Comparison of ENCODE assay signal across 31 cellular contexts in the genomic region with DNA sequence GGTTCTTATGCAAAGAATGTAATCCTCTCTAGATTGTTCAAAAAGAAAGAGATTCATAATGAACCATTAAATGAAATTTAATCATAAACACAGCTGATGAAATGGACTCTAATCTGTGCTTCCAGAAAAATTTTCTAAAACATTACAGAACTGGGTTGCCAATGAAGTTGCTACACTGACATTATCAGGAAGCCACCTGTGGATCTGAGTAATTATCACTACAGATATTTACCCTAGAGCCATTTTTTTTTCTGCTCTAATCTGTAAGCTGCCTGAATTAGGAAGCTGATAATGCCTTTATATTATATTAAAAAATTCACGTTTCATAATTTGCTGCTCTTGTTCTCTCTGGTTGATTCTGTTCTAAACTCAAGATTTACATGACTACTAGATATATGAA.
"Had no signal": no experiment of that assay in that cellular context is flagged by ENCODE, and none has a peak within 500 bp of the region (broad histone marks: within the 10 kb centered on the region; RNA-seq: fewer than 3 reads in every experiment).

No MANE protein-coding gene starts in this region.

- ATAC-seq: activated CD8-positive, alpha-beta T cell treated with anti-CD3 and anti-CD28 coated beads for 36 hours; activated naive CD4-positive, alpha-beta T cell treated with anti-CD3 and anti-CD28 coated beads, Interleukin-2, amount 50 U/mL, for 72 hours; activated T-cell treated with anti-CD3 and anti-CD28 coated beads, Interleukin-2, amount 50 U/mL, for 4 hours; activated T-cell treated with anti-CD3 and anti-CD28 coated beads, Interleukin-2, amount 50 U/mL, for 72 hours; activated T-helper 17 cell treated with anti-CD3 and anti-CD28 coated beads, Interleukin-2, amount 50 U/mL, for 72 hours; body of pancreas had no signal

- H3K27ac ChIP-seq: adrenal gland, body of pancreas, brain microvascular endothelial cell, breast epithelium, VCaP had no signal

- DNase-seq: activated B cell treated with CpG ODN at 0.5 μM for 24 hours; activated CD4-positive, alpha-beta memory T cell treated with anti-CD3 and anti-CD28 coated beads for 36 hours; activated CD4-positive, alpha-beta T cell treated with anti-CD3 and anti-CD28 coated beads for 4 hours; activated CD4-positive, alpha-beta T cell treated with anti-CD3 and anti-CD28 coated beads, Interleukin-2, amount 10 ng/mL, durations not matched to agents 24 days and 14 days; activated CD4-positive, alpha-beta T cell treated with anti-CD3 and anti-CD28 coated beads, Interleukin-2, amount 50 U/mL, for 1 hour; activated CD4-positive, alpha-beta T cell treated with anti-CD3 and anti-CD28 coated beads, Interleukin-2, amount 50 U/mL, for 4 hours; activated CD4-positive, CD25-positive, alpha-beta regulatory T cell treated with anti-CD3 and anti-CD28 coated beads, Interleukin-2, amount 50 U/mL, for 72 hours; activated CD8-positive, alpha-beta memory T cell treated with anti-CD3 and anti-CD28 coated beads, Interleukin-2, amount 50 U/mL, for 4 hours; activated CD8-positive, alpha-beta T cell treated with anti-CD3 and anti-CD28 coated beads for 36 hours; activated effector memory CD4-positive, alpha-beta T cell treated with anti-CD3 and anti-CD28 coated beads, Interleukin-2, amount 50 U/mL, for 16 hours; activated gamma-delta T cell treated with Interleukin-2 at 50 U/mL for 16 hours; activated naive CD4-positive, alpha-beta T cell; activated naive CD4-positive, alpha-beta T cell treated with anti-CD3 and anti-CD28 coated beads for 36 hours; activated naive CD4-positive, alpha-beta T cell treated with anti-CD3 and anti-CD28 coated beads, Interleukin-2, amount 50 U/mL, for 16 hours; activated naive CD8-positive, alpha-beta T cell treated with anti-CD3 and anti-CD28 coated beads for 36 hours; activated T-cell treated with anti-CD3 and anti-CD28 coated beads for 4 hours; activated T-cell treated with anti-CD3 and anti-CD28 coated beads, Interleukin-2, amount 50 U/mL, for 1 hour; activated T-cell treated with anti-CD3 and anti-CD28 coated beads, Interleukin-2, amount 50 U/mL, for 4 hours; activated T-cell treated with anti-CD3 and anti-CD28 coated beads, Interleukin-2, amount 50 U/mL, for 72 hours; adrenal gland; amniotic stem cell; aorta; body of pancreas; brain microvascular endothelial cell; central memory CD4-positive, alpha-beta T cell; T-helper 2 cell; T-helper 9 cell had no signal

- H3K4me3 ChIP-seq: adrenal gland, body of pancreas, breast epithelium had no signal

- H3K27me3 ChIP-seq: adrenal gland, body of pancreas, brain microvascular endothelial cell, breast epithelium had no signal

- H3K36me3 ChIP-seq: adrenal gland, brain microvascular endothelial cell, breast epithelium had no signal

- H3K4me1 ChIP-seq: adrenal gland, body of pancreas, breast epithelium had no signal

- H3K9me3 ChIP-seq: adrenal gland, body of pancreas, breast epithelium had no signal
